1 cellular context compared by ENCODE assay signal in genomic region chr20:47217482-47218446, GRCh38.
TF ChIP-seq lines count a peak whose summit lies in the region.

No MANE protein-coding gene starts in this region.

TF ChIP-seq in GM12878, 131 proteins besides CTCF, POLR2A, EP300 and RAD21:
- peak in 1 of 2 experiments; percentile 78; a peak in 1 of 4 replicates for TF ChIP-seq ETV6 (conservative IDR thresholded peaks at IDR 0.05 in 1 of 2, IDR thresholded peaks at IDR 0.05 in 1 of 2; ENCODE audit: borderline replicate concordance in 1 of 2, low read depth in 1 of 2)
- no peak for TF ChIP-seq POLR2AphosphoS5 (IDR thresholded peaks at IDR 0.05; ENCODE audit: low read length)
TF ChIP-seq in GM12878: peak in this region for 1.
